ENCODE assay signal across 8 cellular contexts in the genomic region with DNA sequence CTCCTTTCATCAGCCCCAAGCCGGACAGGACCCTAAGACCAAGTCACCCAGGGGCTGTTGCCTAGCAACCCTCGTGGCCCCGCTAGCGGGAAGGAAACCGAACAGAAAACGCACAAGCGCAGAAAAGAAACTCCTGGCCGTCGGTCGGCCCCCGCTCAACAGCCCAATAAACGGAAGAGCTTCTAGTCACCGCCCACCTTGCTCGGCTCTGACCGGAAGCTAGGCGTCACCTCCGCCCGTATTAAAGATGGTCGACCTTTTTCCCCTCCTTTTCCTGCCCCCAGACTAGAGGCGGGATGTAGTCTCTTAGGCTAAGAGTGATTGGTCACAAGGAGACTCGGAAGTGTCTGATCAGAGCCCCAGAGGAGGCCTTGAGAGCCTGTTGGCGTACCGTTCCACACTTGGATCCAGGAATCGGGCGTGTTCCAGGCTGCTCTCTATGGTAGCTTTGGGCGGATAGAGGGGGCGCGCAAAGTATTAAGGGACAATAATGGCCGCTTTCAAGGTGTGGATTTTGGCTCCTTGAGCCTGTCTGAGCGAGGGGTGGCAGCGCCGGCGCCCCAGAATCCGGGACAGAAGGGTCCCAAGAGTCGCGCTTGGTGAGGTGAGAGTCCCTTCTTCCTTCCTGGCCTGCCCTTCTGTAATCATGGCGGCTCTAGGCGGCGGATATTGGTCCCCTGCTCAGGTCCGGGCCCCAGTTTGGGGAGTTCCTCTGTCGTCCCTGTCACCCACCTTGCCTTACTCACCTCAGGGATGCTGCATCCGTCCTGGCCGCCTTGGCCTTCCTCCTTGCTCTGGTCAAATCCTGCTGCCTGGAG. TPM values are rescaled to one million over a fixed set of nuclear protein-coding genes. Genes with fewer than 3 reads are reported as not detected.
DNase-seq lines count a peak whose midpoint lies in the region; ATAC-seq and TF ChIP-seq lines count a peak whose summit lies in the region.

A gene (plus strand): TSS at position 400 of the 818 bp plus-strand sequence. CDS start 2,311 bp downstream, outside the sequence.
A gene (minus strand): TSS at position 173 of the 818 bp plus-strand sequence. CDS start 2,871 bp downstream, outside the sequence.

- dilution Hi-C loops in IMR-90 (cut with HindIII; ENCODE audit: low sequenced_read_pairs, unreplicated experiment), result no loop called here

- TF ChIP-seq POLR2A in IMR-90 (IDR thresholded peaks at IDR 0.05; ENCODE audit: low read depth, low read length), result peak; percentile 96

- peak within 1 kb of the TSS; percentile 91 for H2AFZ ChIP-seq in IMR-90 (replicated peaks; ENCODE audit: low read length, poor library complexity)

- DNase-seq in DMS 273 (lab: John Stamatoyannopoulos, UW; ENCODE audit: unreplicated experiment), result peak; percentile 99
- peak; percentile 99 for DNase-seq in IMR-90
- DNase-seq in OCI-M1 (lab: John Stamatoyannopoulos, UW), result peak; percentile 99
- DNase-seq in activated T-cell treated with anti-CD3 and anti-CD28 coated beads for 24 hours (ENCODE audit: low read depth), result peak; percentile 88
- peak; percentile 100 for DNase-seq in epidermal melanocyte (ENCODE audit: insufficient read length, low spot score)
- DNase-seq in middle frontal gyrus (ENCODE audit: extremely low spot score, low spot score), result peak; percentile 99
- DNase-seq in stimulated activated CD8-positive, alpha-beta memory T cell treated with anti-CD3 and anti-CD28 coated beads, Interleukin-2, amount 100 ng/mL, for 48 hours (ENCODE audit: low read depth in 2 of 2), result peak; percentile 77 to 84

- TF ChIP-seq CTCF in IMR-90 (conservative IDR thresholded peaks at IDR 0.05; ENCODE audit: low read depth, low read length), result no peak

- H2AK5ac ChIP-seq in IMR-90 (ENCODE audit: low read depth, low read length), result peak within 1 kb of the TSS; percentile 66; the same call in 1 of the 2 replicates

- 1% methylated on average over 22 of the region's 43 CpGs; no CpG with 5 or more reads in 1 of the 2 experiments for WGBS in IMR-90 (ENCODE audit: extremely low coverage in 2 of 2, insufficient read length in 1 of 2), 2 experiments

- peak within 1 kb of the TSS; percentile 62 for H2AK9ac ChIP-seq in IMR-90 (replicated peaks; ENCODE audit: low read depth, low read length, poor library complexity)

- no peak within 1 kb of the TSS for H2BK15ac ChIP-seq in IMR-90 (ENCODE audit: low read depth, low read length)

- H2BK5ac ChIP-seq in IMR-90 (ENCODE audit: low read depth, low read length, poor library complexity, severe bottlenecking), result peak within 1 kb of the TSS; percentile 53

- H3K79me1 ChIP-seq in IMR-90 (ENCODE audit: low read depth in 1 of 2, low read length in 2 of 2), result peaks cover 12 to 55% of the 10 kb centered on the region in 2 experiments

- peak within 1 kb of the TSS; percentile 96 for H3K4me3 ChIP-seq in IMR-90 (ENCODE audit: insufficient read depth, low read depth, low read length)

- BruUV-seq in IMR-90 (replicated peaks; lab: Mats Ljungman, UMichigan), result TSS peak; percentile 79

- intact Hi-C loops in IMR-90 (cut with micrococcal nuclease), result loop anchor here (10.0 kb wide), 1 partner anchor 59 kb away; no protein-coding TSS in a partner anchor

- H3K9me3 ChIP-seq in IMR-90 (ENCODE audit: control insufficient read depth, insufficient read depth, low read length), result no peaks in the 10 kb centered on the region

- peaks cover 27% of the 10 kb centered on the region for H3K36me3 ChIP-seq in IMR-90 (ENCODE audit: control insufficient read depth, insufficient read depth, low read length)

- ATAC-seq in GM21528 (IDR thresholded peaks at IDR 0.05; ENCODE audit: low FRiP score, unreplicated experiment) (peak; percentile 99), IMR-90 (ENCODE audit: low read depth) (peak; percentile 98)

- H3K4me1 ChIP-seq in IMR-90 (ENCODE audit: control insufficient read depth, insufficient read depth, low read length), result 0 out of 2 replicates have a peak, but pooled peaks cover 2% of the 10 kb centered on the region

- H3K9me1 ChIP-seq in IMR-90 (ENCODE audit: insufficient read depth, low read length), result peaks cover 5% of the 10 kb centered on the region; the same call in 1 of the 2 replicates

- peak within 1 kb of the TSS; percentile 75 for H3K56ac ChIP-seq in IMR-90 (ENCODE audit: extremely low read depth, insufficient read depth, low read length)

- peak within 1 kb of the TSS; percentile 94 for H3K4me2 ChIP-seq in IMR-90 (ENCODE audit: low read depth, low read length)

- H2BK120ac ChIP-seq in IMR-90 (ENCODE audit: low read depth, low read length), result 0 out of 2 replicates have a peak within 1 kb of the TSS, but pooled peaks have one; percentile 9

- peak within 1 kb of the TSS; percentile 88 for H3K4ac ChIP-seq in IMR-90 (ENCODE audit: low read depth, low read length)

- H3K18ac ChIP-seq in IMR-90 (ENCODE audit: low read depth, low read length), result no peak within 1 kb of the TSS; the same call in 1 of the 2 replicates

- peak within 1 kb of the TSS; percentile 69 for H4K91ac ChIP-seq in IMR-90 (ENCODE audit: insufficient read depth, low read depth, low read length)

- peak within 1 kb of the TSS; percentile 99 for H3K9ac ChIP-seq in IMR-90 (ENCODE audit: low read depth, low read length)

- no peak for TF ChIP-seq RAD21 in IMR-90 (IDR thresholded peaks at IDR 0.05; ENCODE audit: low read length)

- H3K23ac ChIP-seq in IMR-90 (ENCODE audit: low read depth, low read length), result peak within 1 kb of the TSS; percentile 91

- peak within 1 kb of the TSS; percentile 94 for H4K5ac ChIP-seq in IMR-90 (ENCODE audit: low read depth, low read length)

- no peak within 1 kb of the TSS for H2BK20ac ChIP-seq in IMR-90 (ENCODE audit: low read depth, low read length)

- CTCF ChIA-PET in IMR-90 (lab: Yijun Ruan, JAX), result interaction anchor here (0.9 to 1.6 kb wide), 2 partner anchors 10 to 29 kb away, joined by 3 read pairs; no protein-coding TSS in a partner anchor

- no peaks in the 10 kb centered on the region for H3K27me3 ChIP-seq in IMR-90 (ENCODE audit: control insufficient read depth, insufficient read depth, low read length)

- in situ Hi-C loops in IMR-90 (cut with MboI; ENCODE audit: low sequenced_read_pairs), result no loop called here

- POLR2A ChIA-PET in IMR-90 (lab: Charles Lee; ENCODE audit: unreplicated experiment), result interaction anchor here (0.5 to 0.6 kb wide), 2 partner anchors 961 to 1324 kb away, joined by 5 to 6 read pairs; no protein-coding TSS in a partner anchor

- peak within 1 kb of the TSS; percentile 80 for H3K27ac ChIP-seq in IMR-90 (ENCODE audit: insufficient read depth, low read length)

- no peaks in the 10 kb centered on the region; the same call in 1 of the 2 replicates for H4K20me1 ChIP-seq in IMR-90 (ENCODE audit: insufficient read depth, low read length)

- peak within 1 kb of the TSS; percentile 84 for H3K14ac ChIP-seq in IMR-90 (replicated peaks; ENCODE audit: low read depth, low read length)

- H4K8ac ChIP-seq in IMR-90 (ENCODE audit: low read depth in 2 of 2, low read length in 2 of 2), result peak within 1 kb of the TSS; percentile 91 to 98

TF ChIP-seq in IMR-90, 13 proteins besides CTCF, POLR2A, EP300 and RAD21:
- no peak for TF ChIP-seq BHLHE40 (IDR thresholded peaks at IDR 0.05; ENCODE audit: low read depth, low read length)
- no peak for TF ChIP-seq RFX5 (IDR thresholded peaks at IDR 0.05; ENCODE audit: low read depth, low read length)
- TF ChIP-seq CEBPB (IDR thresholded peaks at IDR 0.05; ENCODE audit: low read depth, low read length), result no peak
- no peak for TF ChIP-seq CHD1 (IDR thresholded peaks at IDR 0.05; ENCODE audit: low read depth, low read length)
- peak; percentile 40; the same call in 1 of the 2 replicates for TF ChIP-seq MXI1 (IDR thresholded peaks at IDR 0.05; ENCODE audit: borderline replicate concordance, low read depth, low read length)
- no peak for TF ChIP-seq NFE2L2 (IDR thresholded peaks at IDR 0.05; ENCODE audit: low read depth, low read length)
- TF ChIP-seq, protein P1, sequence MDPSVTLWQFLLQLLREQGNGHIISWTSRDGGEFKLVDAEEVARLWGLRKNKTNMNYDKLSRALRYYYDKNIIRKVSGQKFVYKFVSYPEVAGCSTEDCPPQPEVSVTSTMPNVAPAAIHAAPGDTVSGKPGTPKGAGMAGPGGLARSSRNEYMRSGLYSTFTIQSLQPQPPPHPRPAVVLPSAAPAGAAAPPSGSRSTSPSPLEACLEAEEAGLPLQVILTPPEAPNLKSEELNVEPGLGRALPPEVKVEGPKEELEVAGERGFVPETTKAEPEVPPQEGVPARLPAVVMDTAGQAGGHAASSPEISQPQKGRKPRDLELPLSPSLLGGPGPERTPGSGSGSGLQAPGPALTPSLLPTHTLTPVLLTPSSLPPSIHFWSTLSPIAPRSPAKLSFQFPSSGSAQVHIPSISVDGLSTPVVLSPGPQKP (IDR thresholded peaks at IDR 0.05; ENCODE audit: borderline replicate concordance, low read depth, low read length), result no peak
- TF ChIP-seq MAZ (IDR thresholded peaks at IDR 0.05; ENCODE audit: borderline replicate concordance, low read depth, low read length), result peak; percentile 81; the same call in 1 of the 2 replicates
- TF ChIP-seq MAFK (IDR thresholded peaks at IDR 0.05; ENCODE audit: low read depth, low read length), result no peak
- TF ChIP-seq, protein P2, sequence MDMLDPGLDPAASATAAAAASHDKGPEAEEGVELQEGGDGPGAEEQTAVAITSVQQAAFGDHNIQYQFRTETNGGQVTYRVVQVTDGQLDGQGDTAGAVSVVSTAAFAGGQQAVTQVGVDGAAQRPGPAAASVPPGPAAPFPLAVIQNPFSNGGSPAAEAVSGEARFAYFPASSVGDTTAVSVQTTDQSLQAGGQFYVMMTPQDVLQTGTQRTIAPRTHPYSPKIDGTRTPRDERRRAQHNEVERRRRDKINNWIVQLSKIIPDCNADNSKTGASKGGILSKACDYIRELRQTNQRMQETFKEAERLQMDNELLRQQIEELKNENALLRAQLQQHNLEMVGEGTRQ (IDR thresholded peaks at IDR 0.05; ENCODE audit: low read depth, low read length), result peak; percentile 16; the same call in 1 of the 2 replicates
- no peak for TF ChIP-seq FOS (IDR thresholded peaks at IDR 0.05; ENCODE audit: low read depth, low read length)
- TF ChIP-seq RCOR1 (IDR thresholded peaks at IDR 0.05; ENCODE audit: insufficient replicate concordance, low read length), result no peak
- TF ChIP-seq SMC3 (IDR thresholded peaks at IDR 0.05; ENCODE audit: low read depth, low read length), result no peak

RNA-seq across cellular contexts. Expression of the first gene that starts in this region (rescaled TPM):
- 49.6 and 61.9 TPM in 2 replicates for total RNA-seq in IMR-90 (2012; rRNA removed)
- 43.0 and 45.4 TPM in 2 replicates for polyA plus RNA-seq in IMR-90 (2012; rRNA removed)
- 21.9 and 32.9 TPM in 2 replicates for polyA plus RNA-seq in IMR-90 (2012; cell fraction: cytosol; rRNA removed)
- 142 and 187 TPM in 2 replicates for polyA plus RNA-seq in IMR-90 (2012; cell fraction: nucleus; rRNA removed; ENCODE audit: low replicate concordance)

RNA-seq across cellular contexts. Expression of the second gene that starts in this region (rescaled TPM):
- 5.4 and 6.1 TPM in 2 replicates for total RNA-seq in IMR-90 (2012; rRNA removed)
- polyA plus RNA-seq in IMR-90 (2012; rRNA removed), result 7.4 and 8.6 TPM in 2 replicates
- polyA plus RNA-seq in IMR-90 (2012; cell fraction: cytosol; rRNA removed), result 2.9 and 3.6 TPM in 2 replicates
- 2.7 and 7.2 TPM in 2 replicates for polyA plus RNA-seq in IMR-90 (2012; cell fraction: nucleus; rRNA removed; ENCODE audit: low replicate concordance)

Comparison
In these comparisons a context has a peak if more than half of its experiments do, and no peak if none do; other contexts are left out.
1. Peak in every context shown above with its lines: DNase-seq, ATAC-seq, H3K4me3 ChIP-seq and H3K27ac ChIP-seq.